ENCODE assay signal across 1 cellular context in the genomic region with DNA sequence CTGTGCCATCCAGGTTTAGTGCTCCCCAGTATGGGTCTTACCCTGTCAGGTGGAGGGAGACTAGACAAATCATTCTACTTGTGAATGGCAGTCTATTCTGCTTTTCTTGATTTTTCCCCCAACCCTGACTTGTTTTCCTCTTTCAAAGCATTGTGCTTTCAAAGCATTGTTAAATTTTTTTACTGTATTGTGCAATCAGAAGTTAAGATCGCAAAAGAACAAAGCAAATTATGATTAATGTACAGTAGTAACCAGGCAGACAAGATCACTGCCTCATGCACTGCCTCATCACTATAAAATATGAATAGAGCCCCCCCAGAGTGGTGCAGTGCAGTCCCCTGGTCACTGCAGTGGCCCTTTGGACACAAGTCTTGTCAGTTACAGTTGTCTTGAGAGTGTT.
TF ChIP-seq lines count a peak whose summit lies in the region.

No MANE protein-coding gene starts in this region.

TF ChIP-seq in H1, 55 proteins besides CTCF, POLR2A, EP300 and RAD21:
- no peak for TF ChIP-seq POU5F1 (IDR thresholded peaks at IDR 0.05; ENCODE audit: low read depth, low read length)
- no peak for TF ChIP-seq CREB1 (IDR thresholded peaks at IDR 0.05)
- TF ChIP-seq SP2 (IDR thresholded peaks at IDR 0.05; ENCODE audit: low read length): no peak
- no peak for TF ChIP-seq KDM1A (IDR thresholded peaks at IDR 0.05; ENCODE audit: borderline replicate concordance, low read length)
